ENCODE assay signal across 1 cellular context in genomic region chr4:91830681-91831395, GRCh38.
TF ChIP-seq lines count a peak whose summit lies in the region.

No MANE protein-coding gene starts in this region.

TF ChIP-seq in WTC11, 78 proteins besides CTCF, POLR2A, EP300 and RAD21 (continued from another document):
- TF ChIP-seq ARID4B (CRISPR knock-in tag; IDR thresholded peaks at IDR 0.05; ENCODE audit: borderline replicate concordance) (no peak), NR3C1 (CRISPR knock-in tag; conservative IDR thresholded peaks at IDR 0.05; ENCODE audit: low read depth) (no peak)
